20 cellular contexts compared by ENCODE assay signal in genomic region chr12:114746297-114747074, GRCh38.
DNase-seq lines count a peak whose midpoint lies in the region; ATAC-seq and TF ChIP-seq lines count a peak whose summit lies in the region.
"Had no signal": no experiment of that assay in that cellular context is flagged by ENCODE, and none has a peak within 500 bp of the region (broad histone marks: within the 10 kb centered on the region; RNA-seq: fewer than 3 reads in every experiment).

No MANE protein-coding gene starts in this region.

- CTCF ChIA-PET in MCF 10A (lab: Yijun Ruan, JAX) = interaction anchor here (0.7 kb wide), 1 partner anchor 1139 kb away, joined by 4 read pairs; no protein-coding TSS in a partner anchor

- no peak overlapping the region for H4K8ac ChIP-seq in mesenchymal stem cell (ENCODE audit: low read length)

- H2BK15ac ChIP-seq in mesenchymal stem cell (ENCODE audit: low read depth, poor library complexity, severe bottlenecking) = no peak overlapping the region

- H3K9me3 Mint-ChIP-seq in MCF 10A (ENCODE audit: unreplicated experiment) = no peaks in the 10 kb centered on the region
- H3K9me3 Mint-ChIP-seq in stimulated activated memory B cell treated with anti-CD40 and anti-IgM and Interleukin-4, amounts not matched to agents 10 μg/mL and 1 μg/mL and 100 μg/mL, for 72 hours = peaks cover 3% of the 10 kb centered on the region
- H3K9me3 Mint-ChIP-seq: activated naive CD4-positive, alpha-beta T cell treated with anti-CD3 and anti-CD28 coated beads, Interleukin-2, amount 50 U/mL, for 24 hours; CD8-positive, alpha-beta T cell had no signal

- peak overlapping the region; percentile 77 for H3K9ac ChIP-seq in mesenchymal stem cell (ENCODE audit: low read length)

- H3K79me1 ChIP-seq in mesenchymal stem cell (replicated peaks; ENCODE audit: low read length, poor library complexity, severe bottlenecking) = no peaks in the 10 kb centered on the region

- H3K14ac ChIP-seq in mesenchymal stem cell (ENCODE audit: low read length in 2 of 2) = peak overlapping the region in 1 of 2 experiments; percentile 22

- WGBS in mesenchymal stem cell = 34% methylated on average over 8 of the region's 8 CpGs

- H3K27ac ChIP-seq in breast epithelium (peak overlapping the region; percentile 58 to 86), mesenchymal stem cell (ENCODE audit: low read length, poor library complexity, severe bottlenecking) (no peak overlapping the region)
- H3K27ac ChIP-seq: heart right ventricle, thyroid gland had no signal

- no peaks in the 10 kb centered on the region for H3K36me3 Mint-ChIP-seq in MCF 10A (ENCODE audit: insufficient read depth, unreplicated experiment)
- no peaks in the 10 kb centered on the region for H3K36me3 Mint-ChIP-seq in stimulated activated memory B cell treated with anti-CD40 and anti-IgM and Interleukin-4, amounts not matched to agents 10 μg/mL and 1 μg/mL and 100 μg/mL, for 72 hours
- H3K36me3 Mint-ChIP-seq: activated naive CD4-positive, alpha-beta T cell treated with anti-CD3 and anti-CD28 coated beads, Interleukin-2, amount 50 U/mL, for 24 hours; brain; CD8-positive, alpha-beta T cell; naive thymus-derived CD4-positive, alpha-beta T cell had no signal

- H2BK5ac ChIP-seq in mesenchymal stem cell (ENCODE audit: low read depth, low read length, poor library complexity, severe bottlenecking) = no peak overlapping the region

- TF ChIP-seq CTCF in breast epithelium (IDR thresholded peaks at IDR 0.05) (no peak), MCF 10A (IDR thresholded peaks at IDR 0.05; ENCODE audit: unreplicated experiment) (no peak)

- no peaks in the 10 kb centered on the region for H3K9me3 ChIP-seq in breast epithelium
- H3K9me3 ChIP-seq in mesenchymal stem cell (ENCODE audit: control insufficient read depth, low read length) = no peaks in the 10 kb centered on the region
- H3K9me3 ChIP-seq: heart right ventricle, thyroid gland had no signal

- no peak overlapping the region for H3K4me3 Mint-ChIP-seq in MCF 10A (ENCODE audit: unreplicated experiment)
- H3K4me3 Mint-ChIP-seq in stimulated activated memory B cell treated with anti-CD40 and anti-IgM and Interleukin-4, amounts not matched to agents 10 μg/mL and 1 μg/mL and 100 μg/mL, for 72 hours = no peak overlapping the region
- H3K4me3 Mint-ChIP-seq: activated naive CD4-positive, alpha-beta T cell treated with anti-CD3 and anti-CD28 coated beads, Interleukin-2, amount 50 U/mL, for 24 hours; brain; CD8-positive, alpha-beta T cell; naive thymus-derived CD4-positive, alpha-beta T cell had no signal

- no peaks in the 10 kb centered on the region for H3K4me1 Mint-ChIP-seq in MCF 10A (ENCODE audit: insufficient read depth, unreplicated experiment)
- H3K4me1 Mint-ChIP-seq in stimulated activated memory B cell treated with anti-CD40 and anti-IgM and Interleukin-4, amounts not matched to agents 10 μg/mL and 1 μg/mL and 100 μg/mL, for 72 hours = no peaks in the 10 kb centered on the region
- H3K4me1 Mint-ChIP-seq: activated naive CD4-positive, alpha-beta T cell treated with anti-CD3 and anti-CD28 coated beads, Interleukin-2, amount 50 U/mL, for 24 hours had no signal

- no peak overlapping the region for H2AFZ ChIP-seq in mesenchymal stem cell (ENCODE audit: low read depth, low read length)

- no peak overlapping the region for H3K27ac Mint-ChIP-seq in MCF 10A (ENCODE audit: low read depth, unreplicated experiment)
- no peak overlapping the region for H3K27ac Mint-ChIP-seq in stimulated activated memory B cell treated with anti-CD40 and anti-IgM and Interleukin-4, amounts not matched to agents 10 μg/mL and 1 μg/mL and 100 μg/mL, for 72 hours
- H3K27ac Mint-ChIP-seq: activated naive CD4-positive, alpha-beta T cell treated with anti-CD3 and anti-CD28 coated beads, Interleukin-2, amount 50 U/mL, for 24 hours; CD8-positive, alpha-beta T cell; naive thymus-derived CD4-positive, alpha-beta T cell had no signal

- no peaks in the 10 kb centered on the region for H3K27me3 Mint-ChIP-seq in MCF 10A (ENCODE audit: insufficient read depth, unreplicated experiment)
- no peaks in the 10 kb centered on the region for H3K27me3 Mint-ChIP-seq in stimulated activated memory B cell treated with anti-CD40 and anti-IgM and Interleukin-4, amounts not matched to agents 10 μg/mL and 1 μg/mL and 100 μg/mL, for 72 hours

- peak overlapping the region in 1 of 2 experiments; percentile 25 for H2BK12ac ChIP-seq in mesenchymal stem cell (ENCODE audit: low read length in 2 of 2)

- H3K4me1 ChIP-seq in breast epithelium (no peaks in the 10 kb centered on the region), mesenchymal stem cell (ENCODE audit: control insufficient read depth, insufficient read depth, low read depth, low read length) (no peaks in the 10 kb centered on the region)
- H3K4me1 ChIP-seq: thyroid gland had no signal

- no peak overlapping the region for H2AK5ac ChIP-seq in mesenchymal stem cell (ENCODE audit: low read length, severe bottlenecking)

- ATAC-seq in HG03108 (IDR thresholded peaks at IDR 0.05; ENCODE audit: unreplicated experiment) (no peak), Right ventricle myocardium superior (ENCODE audit: poor library complexity) (no peak)
- no peak for ATAC-seq in stimulated activated memory B cell treated with anti-CD40 and anti-IgM and Interleukin-4, amounts not matched to agents 10 μg/mL and 1 μg/mL and 100 μg/mL, for 72 hours
- ATAC-seq: CD8-positive, alpha-beta T cell; heart right ventricle; naive thymus-derived CD4-positive, alpha-beta T cell had no signal

- peak overlapping the region; percentile 44 to 71 for H3K18ac ChIP-seq in mesenchymal stem cell (ENCODE audit: low read depth in 1 of 2, low read length in 2 of 2)

- DNase-seq in breast epithelium (ENCODE audit: low spot score in 2 of 2) (no peak), MCF 10A (ENCODE audit: unreplicated experiment) (no peak), amniotic epithelial cell (ENCODE audit: low read depth) (peak; percentile 55), mesenchymal stem cell (no peak), Right ventricle myocardium superior (no peak)
- DNase-seq in stimulated activated CD4-positive, alpha-beta T cell treated with anti-CD3 and anti-CD28 coated beads, Interleukin-4, amount 100 ng/mL, for 24 hours = no peak
- DNase-seq: CD8-positive, alpha-beta T cell; dermis blood vessel endothelial cell; DMS79 treated with DMSO at 0.1 percent for 48 hours; erythroblast; heart right ventricle; islet precursor cell; naive thymus-derived CD4-positive, alpha-beta T cell; NCI-H2029 treated with DMSO at 0.1 percent for 48 hours; NCI-H526 treated with DMSO at 0.1 percent for 48 hours; thyroid gland had no signal

- no peak overlapping the region for H3K4me3 ChIP-seq in breast epithelium
- H3K4me3 ChIP-seq in mesenchymal stem cell (ENCODE audit: insufficient read depth in 1 of 2, low read depth in 1 of 2, low read length in 2 of 2) = no peak overlapping the region
- H3K4me3 ChIP-seq: heart right ventricle, thyroid gland had no signal

- peak overlapping the region; percentile 20 for H4K91ac ChIP-seq in mesenchymal stem cell (ENCODE audit: low read length)

- H3K27me3 ChIP-seq in breast epithelium (no peaks in the 10 kb centered on the region), mesenchymal stem cell (ENCODE audit: control insufficient read depth in 1 of 2, insufficient read depth in 1 of 2, low read length in 2 of 2) (no peaks in the 10 kb centered on the region)
- H3K27me3 ChIP-seq: heart right ventricle, thyroid gland had no signal

- no peak overlapping the region for H3K4ac ChIP-seq in mesenchymal stem cell (ENCODE audit: low read depth in 1 of 2, low read length in 2 of 2)

- BruUV-seq in MCF 10A (replicated peaks; lab: Mats Ljungman, UMichigan) = no TSS peak

- intact Hi-C loops in breast epithelium (cut with DNase I; ENCODE audit: low total_unique reads) (no loop called here), MCF 10A (cut with micrococcal nuclease) (no loop called here), Right ventricle myocardium superior (cut with DNase I) (no loop called here)

- no peak overlapping the region for H3K4me2 ChIP-seq in mesenchymal stem cell (ENCODE audit: low read length, poor library complexity, severe bottlenecking)

- TF ChIP-seq POLR2A in breast epithelium (IDR thresholded peaks at IDR 0.05) = no peak

- H3K23ac ChIP-seq in mesenchymal stem cell (ENCODE audit: low read length in 2 of 2) = no peak overlapping the region

- no peaks in the 10 kb centered on the region for H3K36me3 ChIP-seq in breast epithelium
- no peaks in the 10 kb centered on the region for H3K36me3 ChIP-seq in mesenchymal stem cell (ENCODE audit: control insufficient read depth in 1 of 2, insufficient read depth in 2 of 2, low read depth in 1 of 2, low read length in 2 of 2)
- H3K36me3 ChIP-seq: heart right ventricle, thyroid gland had no signal

- POLR2A ChIA-PET in MCF 10A (lab: Yijun Ruan, JAX) = no interaction called here

- H2BK120ac ChIP-seq in mesenchymal stem cell (ENCODE audit: low read depth, low read length) = peak overlapping the region; percentile 64
